Comparison of ENCODE assay signal across 9 cellular contexts in the genomic region with DNA sequence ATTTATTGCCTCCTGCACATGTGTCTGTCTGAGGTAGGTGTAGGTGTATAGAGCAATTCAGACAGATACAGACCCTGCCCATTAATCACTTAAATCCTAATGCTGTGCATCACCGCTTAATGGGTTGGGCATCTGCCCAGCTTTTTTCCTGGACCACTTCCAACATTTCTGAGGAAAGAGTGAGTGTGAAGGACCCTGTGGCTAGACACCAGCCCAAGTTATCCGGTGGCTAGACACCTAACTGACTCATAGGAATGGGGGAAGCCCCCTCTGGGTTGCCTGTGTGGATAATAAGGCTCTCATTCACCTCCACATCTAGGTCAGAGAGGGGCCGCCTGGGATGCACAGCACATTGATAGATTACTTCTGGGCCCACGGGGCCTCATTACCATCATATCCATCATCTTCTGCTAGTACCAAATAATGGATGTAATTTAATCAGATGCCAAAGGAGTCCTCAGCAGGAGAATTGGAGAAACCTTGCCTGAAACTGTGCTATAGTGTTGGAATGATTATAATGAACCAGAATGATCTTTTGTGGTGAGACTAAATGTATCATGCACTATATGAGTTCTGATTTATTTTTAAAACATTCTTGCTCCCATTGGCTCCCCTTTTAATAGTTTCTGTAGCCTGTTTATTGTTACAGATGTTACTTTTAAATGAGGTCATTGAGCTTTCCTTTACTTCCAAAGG.
DNase-seq lines count a peak whose midpoint lies in the region; ATAC-seq and TF ChIP-seq lines count a peak whose summit lies in the region.
"Had no signal": no experiment of that assay in that cellular context is flagged by ENCODE, and none has a peak within 500 bp of the region (broad histone marks: within the 10 kb centered on the region; RNA-seq: fewer than 3 reads in every experiment).

No MANE protein-coding gene starts in this region.

- peak; percentile 90 for ATAC-seq in activated T-helper 17 cell treated with anti-CD3 and anti-CD28 coated beads, Interleukin-2, amount 50 U/mL, for 72 hours (replicated peaks)
- no peak for ATAC-seq in HG03108 (IDR thresholded peaks at IDR 0.05; ENCODE audit: unreplicated experiment)

- in situ Hi-C loops in Caki2 (cut with HindIII; ENCODE audit: low pct_unique_long_range_greater_than_20kb, low sequenced_read_pairs) (no loop called here), GM13977 (cut with MboI; ENCODE audit: low pct_unique_long_range_greater_than_20kb, low sequenced_read_pairs, unreplicated experiment) (no loop called here)

- H3K4me1 Mint-ChIP-seq in activated T-helper 17 cell treated with anti-CD3 and anti-CD28 coated beads, Interleukin-2, amount 50 U/mL, for 72 hours: no peaks in the 10 kb centered on the region

- no peaks in the 10 kb centered on the region for H3K9me3 Mint-ChIP-seq in activated T-helper 17 cell treated with anti-CD3 and anti-CD28 coated beads, Interleukin-2, amount 50 U/mL, for 72 hours

- TF ChIP-seq CTCF in GM13977 (IDR thresholded peaks at IDR 0.05; ENCODE audit: extremely low read depth, insufficient read depth, missing control alignments): no peak

- DNase-seq in Caki2 (ENCODE audit: low read depth) (peak; percentile 78), HS-5 (ENCODE audit: low read depth) (peak; percentile 8), myocyte (ENCODE audit: low read depth) (peak; percentile 17), GM13977 (ENCODE audit: low spot score) (no peak), UCSD-AML1 (lab: John Stamatoyannopoulos, UW; ENCODE audit: unreplicated experiment) (no peak)
- no peak for DNase-seq in stimulated activated naive CD4-positive, alpha-beta T cell (lab: John Stamatoyannopoulos, UW)
- DNase-seq: NCI-H1436 treated with DMSO at 0.1 percent for 48 hours had no signal

- H3K36me3 Mint-ChIP-seq in activated T-helper 17 cell treated with anti-CD3 and anti-CD28 coated beads, Interleukin-2, amount 50 U/mL, for 72 hours (ENCODE audit: low read depth): no peaks in the 10 kb centered on the region

- no peak overlapping the region for H3K27ac Mint-ChIP-seq in activated T-helper 17 cell treated with anti-CD3 and anti-CD28 coated beads, Interleukin-2, amount 50 U/mL, for 72 hours

- peaks cover 7% of the 10 kb centered on the region for H3K27me3 Mint-ChIP-seq in activated T-helper 17 cell treated with anti-CD3 and anti-CD28 coated beads, Interleukin-2, amount 50 U/mL, for 72 hours

- H3K4me3 Mint-ChIP-seq in activated T-helper 17 cell treated with anti-CD3 and anti-CD28 coated beads, Interleukin-2, amount 50 U/mL, for 72 hours: no peak overlapping the region

Comparison
In these comparisons a context has a peak if more than half of its experiments do, and no peak if none do; other contexts are left out.
1. DNase-seq: peak in Caki2 (single experiment), HS-5 (single experiment) and myocyte (single experiment); none in GM13977 (single experiment), UCSD-AML1 (single experiment) and stimulated activated naive CD4-positive, alpha-beta T cell (0 of 6).